ENCODE assay signal across 1 cellular context in the genomic region with DNA sequence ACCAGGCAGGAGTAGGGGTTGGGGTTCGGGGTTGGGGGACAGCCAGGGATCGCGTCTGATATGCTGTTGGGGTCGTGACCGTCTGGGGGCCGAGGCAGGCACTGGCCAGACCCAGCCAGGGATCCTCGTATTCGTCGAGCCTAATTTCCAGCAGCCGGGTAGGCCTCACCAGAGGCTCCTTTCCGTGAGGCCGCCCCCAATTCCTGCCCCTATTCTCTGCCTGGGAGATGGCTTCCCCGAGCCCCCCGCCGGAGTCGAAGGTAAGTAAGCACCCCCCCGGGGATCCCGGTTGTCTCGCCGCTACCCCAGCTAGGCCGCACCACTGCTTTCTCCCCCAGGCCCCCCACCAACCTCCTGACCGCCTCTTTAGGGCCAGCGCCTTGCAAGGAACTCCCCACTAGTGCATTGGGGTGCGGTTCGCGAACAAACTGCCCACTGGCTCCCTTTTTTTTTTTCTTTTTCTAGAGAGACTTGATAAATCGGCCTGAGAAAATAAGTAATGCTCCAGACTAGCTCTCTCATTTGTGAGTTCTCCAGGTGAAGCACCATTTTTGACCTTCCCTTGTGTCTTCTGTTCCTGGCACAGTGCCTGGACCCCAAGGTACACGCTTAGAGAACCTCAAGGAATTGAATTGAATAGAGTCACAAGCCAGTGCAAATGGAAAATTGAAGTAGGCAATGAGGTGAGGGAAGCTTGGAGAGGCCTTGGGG.
TF ChIP-seq lines count a peak whose summit lies in the region.

No MANE protein-coding gene starts in this region.

TF ChIP-seq in H1, 55 proteins besides CTCF, POLR2A, EP300 and RAD21:
- TF ChIP-seq CHD1 (IDR thresholded peaks at IDR 0.05; ENCODE audit: low read depth, low read length), result no peak
- TF ChIP-seq KDM4A (IDR thresholded peaks at IDR 0.05; ENCODE audit: low read depth, low read length, severe bottlenecking), result peak; percentile 5
TF ChIP-seq in H1: peak in this region for 1.
